9 cellular contexts compared by ENCODE assay signal in genomic region chr12:87667378-87667777, GRCh38.
DNase-seq lines count a peak whose midpoint lies in the region; ATAC-seq and TF ChIP-seq lines count a peak whose summit lies in the region.
"Had no signal": no experiment of that assay in that cellular context is flagged by ENCODE, and none has a peak within 500 bp of the region (broad histone marks: within the 10 kb centered on the region; RNA-seq: fewer than 3 reads in every experiment).

No MANE protein-coding gene starts in this region.

- no peak for TF ChIP-seq EP300 in neural cell (conservative IDR thresholded peaks at IDR 0.05; ENCODE audit: poor library complexity, severe bottlenecking)

- H3K9me2 ChIP-seq in neural cell (ENCODE audit: insufficient read depth, low read length): no peaks in the 10 kb centered on the region

- H3K27ac ChIP-seq in neural cell (ENCODE audit: low read length): no peak overlapping the region

- no peaks in the 10 kb centered on the region for H4K20me1 ChIP-seq in neural cell (ENCODE audit: insufficient read depth)

- no peak for TF ChIP-seq POLR2A in NB4 (IDR thresholded peaks at IDR 0.05; ENCODE audit: extremely low read depth, insufficient read length)

- peak; percentile 49 for TF ChIP-seq RAD21 in neural cell (conservative IDR thresholded peaks at IDR 0.05)

- H3K9me3 ChIP-seq in neural cell (ENCODE audit: low read length): no peaks in the 10 kb centered on the region

- H3K36me3 ChIP-seq in neural cell (ENCODE audit: insufficient read depth, low read length): no peaks in the 10 kb centered on the region

- H3K4me3 ChIP-seq in NB4 (ENCODE audit: low read depth, low read length) (no peak overlapping the region), cardiac fibroblast (replicated peaks in 1 of 2; ENCODE audit: low read depth in 2 of 2, low read length in 2 of 2) (no peak overlapping the region), neural cell (ENCODE audit: low read length) (no peak overlapping the region)

- no peaks in the 10 kb centered on the region for H3K79me2 ChIP-seq in neural cell (replicated peaks; ENCODE audit: insufficient read depth, low read length)

- no peaks in the 10 kb centered on the region for H3F3A ChIP-seq in neural cell (ENCODE audit: insufficient read depth, low read length, poor library complexity, severe bottlenecking)

- H2AFZ ChIP-seq in neural cell (ENCODE audit: low read depth, low read length): no peak overlapping the region

- H3K4me2 ChIP-seq in neural cell (ENCODE audit: low read length): no peak overlapping the region

- DNase-seq in G401 (ENCODE audit: low spot score): peak; percentile 7
- DNase-seq in NB4 (ENCODE audit: low read depth): peak; percentile 23
- peak; percentile 64 to 86 for DNase-seq in cardiac fibroblast (ENCODE audit: low read depth in 2 of 2)
- no peak for DNase-seq in NCI-H128 (lab: John Stamatoyannopoulos, UW; ENCODE audit: unreplicated experiment)
- DNase-seq in Ammon's horn (ENCODE audit: low spot score): no peak
- DNase-seq in NCI-H2029 (lab: John Stamatoyannopoulos, UW): no peak
- DNase-seq: NCI-H2081 treated with DMSO at 0.1 percent for 48 hours had no signal

- TF ChIP-seq CTCF in NB4 (IDR thresholded peaks at IDR 0.05; ENCODE audit: low read depth, low read length) (no peak), cardiac fibroblast (IDR thresholded peaks at IDR 0.05; ENCODE audit: low read depth, low read length) (peak; percentile 24), neural cell (IDR thresholded peaks at IDR 0.05; ENCODE audit: poor library complexity, severe bottlenecking) (peak; percentile 40)

- H3K27me3 ChIP-seq in neural cell (ENCODE audit: insufficient read depth, low read depth, low read length): no peaks in the 10 kb centered on the region

- no peak for ATAC-seq in GM21367 (IDR thresholded peaks at IDR 0.05; ENCODE audit: unreplicated experiment)

- H3K9ac ChIP-seq in neural cell (ENCODE audit: low read length): no peak overlapping the region

- in situ Hi-C loops in G401 (cut with HindIII; ENCODE audit: low sequenced_read_pairs): no loop called here

TF ChIP-seq in neural cell, 6 proteins besides CTCF, POLR2A, EP300 and RAD21:
- no peak for TF ChIP-seq MXI1 (conservative IDR thresholded peaks at IDR 0.05; ENCODE audit: poor library complexity, severe bottlenecking)
- no peak for TF ChIP-seq POLR2AphosphoS5 (IDR thresholded peaks at IDR 0.05)
- no peak for TF ChIP-seq EZH2 (IDR thresholded peaks at IDR 0.05; ENCODE audit: borderline replicate concordance, insufficient read depth, low read length, poor library complexity, severe bottlenecking)
- no peak for TF ChIP-seq TAF1 (IDR thresholded peaks at IDR 0.05; ENCODE audit: low read depth)
- TF ChIP-seq REST (IDR thresholded peaks at IDR 0.05; ENCODE audit: borderline replicate concordance): no peak
- no peak for TF ChIP-seq SMC3 (conservative IDR thresholded peaks at IDR 0.05; ENCODE audit: poor library complexity)

Comparison
In these comparisons a context has a peak if more than half of its experiments do, and no peak if none do; other contexts are left out.
1. DNase-seq: peak in G401 (single experiment), NB4 (single experiment) and cardiac fibroblast (2 of 2); none in NCI-H128 (single experiment), Ammon's horn (single experiment) and NCI-H2029 (single experiment).